In genomic region chr22:45525480-45525879, GRCh38 we compare ENCODE assay signal across 18 cellular contexts. TPM values are rescaled to one million over a fixed set of nuclear protein-coding genes. Genes with fewer than 3 reads are reported as not detected.
"Had no signal": no experiment of that assay in that cellular context is flagged by ENCODE, and none has a peak within 500 bp of the region (broad histone marks: within the 10 kb centered on the region; RNA-seq: fewer than 3 reads in every experiment).

No MANE protein-coding gene starts in this region.

- H3K27ac ChIP-seq: neutrophil had no signal

- H3K36me3 ChIP-seq: neutrophil had no signal

- H3K4me2 ChIP-seq: smooth muscle cell had no signal

- H3K27me3 ChIP-seq: neutrophil had no signal

- H3K9me3 ChIP-seq: neutrophil had no signal

- DNase-seq: activated CD4-positive, alpha-beta T cell treated with anti-CD3 and anti-CD28 coated beads, Interleukin-2, amount 10 ng/mL, durations not matched to agents 24 days and 14 days; activated CD4-positive, CD25-positive, alpha-beta regulatory T cell; activated CD8-positive, alpha-beta memory T cell treated with anti-CD3 and anti-CD28 coated beads, Interleukin-2, amount 50 U/mL, for 48 hours; activated gamma-delta T cell; activated T-cell treated with anti-CD3 and anti-CD28 coated beads, Interleukin-2, amount 50 U/mL, for 72 hours; amniotic stem cell; effector CD4-positive, alpha-beta T cell; foreskin melanocyte; head of caudate nucleus; immature natural killer cell; naive thymus-derived CD8-positive, alpha-beta T cell; stimulated activated CD4-positive, alpha-beta T cell treated with anti-CD3 and anti-CD28 coated beads, Interleukin-4, amount 100 ng/mL, for 4 hours; stimulated activated CD8-positive, alpha-beta memory T cell treated with anti-CD3 and anti-CD28 coated beads, Interleukin-4, amount 100 ng/mL, for 48 hours; stimulated activated naive CD4-positive, alpha-beta T cell treated with Interleukin-2 at 50 U/mL for 16 hours had no signal

- ATAC-seq: activated T-cell treated with anti-CD3 and anti-CD28 coated beads, Interleukin-2, amount 50 U/mL, for 72 hours; naive thymus-derived CD8-positive, alpha-beta T cell had no signal

- H3K4me3 ChIP-seq: coronary artery, smooth muscle cell had no signal

RNA-seq across cellular contexts. Expression of gene FBLN1, which starts 22.8 kb away (rescaled TPM):
- total RNA-seq: activated CD4-positive, alpha-beta T cell treated with anti-CD3 and anti-CD28 coated beads, Interleukin-2, amount 10 ng/mL, durations not matched to agents 24 days and 14 days; activated T-cell treated with anti-CD3 and anti-CD28 coated beads, Interleukin-2, amount 50 U/mL, for 72 hours; naive thymus-derived CD8-positive, alpha-beta T cell; T-helper 2 cell treated with Interferon-gamma antibody and Interleukin-4, amounts not matched to agents 100 ng/mL and 5 ng/mL, for 36 hours had no signal
- polyA plus RNA-seq: immature natural killer cell; naive thymus-derived CD8-positive, alpha-beta T cell had no signal
